Comparison of ENCODE assay signal across 16 cellular contexts in genomic region chr1:30903343-30904034, GRCh38. TPM values are rescaled to one million over a fixed set of nuclear protein-coding genes. Genes with fewer than 3 reads are reported as not detected.
DNase-seq lines count a peak whose midpoint lies in the region; ATAC-seq, FAIRE-seq and TF ChIP-seq lines count a peak whose summit lies in the region.
"Had no signal": no experiment of that assay in that cellular context is flagged by ENCODE, and none has a peak within 500 bp of the region (broad histone marks: within the 10 kb centered on the region; RNA-seq: fewer than 3 reads in every experiment).

No MANE protein-coding gene starts in this region.

- H3K4me3 ChIP-seq in HUES48 (ENCODE audit: low read depth, low read length) (no peak overlapping the region), bronchial epithelial cell (ENCODE audit: low read depth, low read length) (no peak overlapping the region), liver (ENCODE audit: low read depth in 1 of 3, low read length in 3 of 3) (no peak overlapping the region), stomach smooth muscle (ENCODE audit: low read length in 2 of 2) (peak overlapping the region; percentile 15 to 33), HAP-1 (no peak overlapping the region)

- H3K36me3 ChIP-seq in HUES48 (ENCODE audit: control insufficient read depth, insufficient read depth, low read length) (no peaks in the 10 kb centered on the region), bronchial epithelial cell (ENCODE audit: control insufficient read depth, insufficient read depth, low read length) (no peaks in the 10 kb centered on the region), liver (ENCODE audit: control insufficient read depth in 4 of 4, insufficient read depth in 3 of 4, low read depth in 1 of 4, low read length in 3 of 4) (no peaks in the 10 kb centered on the region), stomach smooth muscle (ENCODE audit: control insufficient read depth in 2 of 2, insufficient read depth in 2 of 2, low read length in 2 of 2) (peaks cover 0 to 3% of the 10 kb centered on the region in 2 donors), HAP-1 (replicated peaks) (no peaks in the 10 kb centered on the region)

- H3K4me1 ChIP-seq in HUES48 (ENCODE audit: control insufficient read depth, insufficient read depth, low read length) (peaks cover 32% of the 10 kb centered on the region), liver (ENCODE audit: control insufficient read depth in 4 of 4, insufficient read depth in 4 of 4, low read length in 3 of 4) (peaks cover 0 to 7% (median 1%) of the 10 kb centered on the region in 4 donors), stomach smooth muscle (ENCODE audit: control insufficient read depth, insufficient read depth, low read length) (peaks cover 74% of the 10 kb centered on the region), HAP-1 (no peaks in the 10 kb centered on the region)

- DNase-seq in bronchial epithelial cell (ENCODE audit: low read depth) (no peak), HTR-8/SVneo (ENCODE audit: insufficient read length, low spot score) (no peak), hippocampal formation (lab: John Stamatoyannopoulos, UW) (no peak), HAP-1 (ENCODE audit: low spot score in 2 of 2) (no peak)
- DNase-seq: activated CD4-positive, CD25-positive, alpha-beta regulatory T cell treated with anti-CD3 and anti-CD28 coated beads, Interleukin-2, amount 50 U/mL, for 72 hours; activated CD8-positive, alpha-beta memory T cell treated with anti-CD3 and anti-CD28 coated beads, Interleukin-2, amount 50 U/mL, for 48 hours; activated naive CD8-positive, alpha-beta T cell treated with anti-CD3 and anti-CD28 coated beads for 36 hours; cortex of kidney; MM.1S; stimulated activated CD4-positive, alpha-beta T cell treated with anti-CD3 and anti-CD28 coated beads, Interleukin-4, amount 100 ng/mL, for 1 hour had no signal

- no peak for TF ChIP-seq CTCF in bronchial epithelial cell (IDR thresholded peaks at IDR 0.05; ENCODE audit: insufficient read depth, low read length, severe bottlenecking)
- TF ChIP-seq CTCF in liver (IDR thresholded peaks at IDR 0.05; ENCODE audit: low read depth, low read length, missing input control), result no peak

- peaks cover 14% of the 10 kb centered on the region for H3K27me3 ChIP-seq in HUES48 (ENCODE audit: control insufficient read depth, insufficient read depth, low read length)
- H3K27me3 ChIP-seq in bronchial epithelial cell (ENCODE audit: control insufficient read depth, insufficient read depth, low read length), result no peaks in the 10 kb centered on the region
- no peaks in the 10 kb centered on the region for H3K27me3 ChIP-seq in liver (ENCODE audit: control insufficient read depth in 4 of 4, insufficient read depth in 4 of 4, low read length in 3 of 4)
- no peaks in the 10 kb centered on the region for H3K27me3 ChIP-seq in stomach smooth muscle (ENCODE audit: control insufficient read depth in 1 of 2, insufficient read depth in 2 of 2, low read length in 2 of 2)
- no peaks in the 10 kb centered on the region for H3K27me3 ChIP-seq in HAP-1 (ENCODE audit: low read depth)

- FAIRE-seq in bronchial epithelial cell (lab: Jason Lieb, UNC), result peak; percentile 79
- FAIRE-seq in HTR-8/SVneo (lab: Jason Lieb, UNC), result no peak

- TF ChIP-seq RAD21 in liver (IDR thresholded peaks at IDR 0.05), result no peak

- ATAC-seq in GM19023 (IDR thresholded peaks at IDR 0.05; ENCODE audit: unreplicated experiment), result no peak
- ATAC-seq: stimulated activated effector memory CD8-positive, alpha-beta T cell treated with anti-CD3 and anti-CD28 coated beads, Interleukin-12 subunit alpha, Interleukin-12 subunit beta, amount 100 ng/mL, for 72 hours had no signal

- H3K9me3 ChIP-seq in HUES48 (ENCODE audit: control insufficient read depth, insufficient read depth, low read length), result no peaks in the 10 kb centered on the region
- no peaks in the 10 kb centered on the region for H3K9me3 ChIP-seq in liver (ENCODE audit: control insufficient read depth in 4 of 4, low read length in 3 of 4)
- no peaks in the 10 kb centered on the region for H3K9me3 ChIP-seq in stomach smooth muscle (ENCODE audit: control insufficient read depth in 2 of 2, low read length in 2 of 2)
- no peaks in the 10 kb centered on the region for H3K9me3 ChIP-seq in HAP-1

- in situ Hi-C loops in HAP-1 (cut with MboI; ENCODE audit: low sequenced_read_pairs), result loop anchor here (25.0 kb wide), 1 partner anchor 1666 kb away; the partner anchor contains the start of genes MECR and PTPRU

- 86% methylated on average over 8 of the region's 8 CpGs for WGBS in liver

- H3K27ac ChIP-seq in HUES48 (ENCODE audit: low read depth, low read length) (peak overlapping the region; percentile 22), liver (ENCODE audit: low read depth in 1 of 2, low read length in 2 of 2) (peak overlapping the region; percentile 51 to 61), stomach smooth muscle (ENCODE audit: low read length) (peak overlapping the region; percentile 78)
- H3K27ac ChIP-seq: C4-2B had no signal

- no peak overlapping the region for H3K9ac ChIP-seq in HUES48 (ENCODE audit: low read depth, low read length)
- H3K9ac ChIP-seq in liver (ENCODE audit: low read depth in 1 of 2, low read length in 2 of 2), result no peak overlapping the region
- H3K9ac ChIP-seq in stomach smooth muscle (ENCODE audit: low read length in 2 of 2), result peak overlapping the region; percentile 6 to 29

TF ChIP-seq in liver, 16 proteins besides CTCF, POLR2A, EP300 and RAD21:
- no peak for TF ChIP-seq HNF4A (conservative IDR thresholded peaks at IDR 0.05)
- TF ChIP-seq MAX (IDR thresholded peaks at IDR 0.05), result no peak
- no peak for TF ChIP-seq HNF4G (IDR thresholded peaks at IDR 0.05)
- no peak for TF ChIP-seq YY1 (IDR thresholded peaks at IDR 0.05)
- no peak for TF ChIP-seq GABPA (IDR thresholded peaks at IDR 0.05 in 1 of 2, conservative IDR thresholded peaks at IDR 0.05 in 1 of 2)
- no peak for TF ChIP-seq FOXA1 (IDR thresholded peaks at IDR 0.05)
- no peak for TF ChIP-seq EGR1 (IDR thresholded peaks at IDR 0.05; ENCODE audit: low read depth in 2 of 2)
- TF ChIP-seq, protein P1, sequence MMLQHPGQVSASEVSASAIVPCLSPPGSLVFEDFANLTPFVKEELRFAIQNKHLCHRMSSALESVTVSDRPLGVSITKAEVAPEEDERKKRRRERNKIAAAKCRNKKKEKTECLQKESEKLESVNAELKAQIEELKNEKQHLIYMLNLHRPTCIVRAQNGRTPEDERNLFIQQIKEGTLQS (IDR thresholded peaks at IDR 0.05), result no peak
- TF ChIP-seq, protein P2, sequence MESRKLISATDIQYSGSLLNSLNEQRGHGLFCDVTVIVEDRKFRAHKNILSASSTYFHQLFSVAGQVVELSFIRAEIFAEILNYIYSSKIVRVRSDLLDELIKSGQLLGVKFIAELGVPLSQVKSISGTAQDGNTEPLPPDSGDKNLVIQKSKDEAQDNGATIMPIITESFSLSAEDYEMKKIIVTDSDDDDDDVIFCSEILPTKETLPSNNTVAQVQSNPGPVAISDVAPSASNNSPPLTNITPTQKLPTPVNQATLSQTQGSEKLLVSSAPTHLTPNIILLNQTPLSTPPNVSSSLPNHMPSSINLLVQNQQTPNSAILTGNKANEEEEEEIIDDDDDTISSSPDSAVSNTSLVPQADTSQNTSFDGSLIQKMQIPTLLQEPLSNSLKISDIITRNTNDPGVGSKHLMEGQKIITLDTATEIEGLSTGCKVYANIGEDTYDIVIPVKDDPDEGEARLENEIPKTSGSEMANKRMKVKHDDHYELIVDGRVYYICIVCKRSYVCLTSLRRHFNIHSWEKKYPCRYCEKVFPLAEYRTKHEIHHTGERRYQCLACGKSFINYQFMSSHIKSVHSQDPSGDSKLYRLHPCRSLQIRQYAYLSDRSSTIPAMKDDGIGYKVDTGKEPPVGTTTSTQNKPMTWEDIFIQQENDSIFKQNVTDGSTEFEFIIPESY (IDR thresholded peaks at IDR 0.05), result no peak
- no peak for TF ChIP-seq FOXA2 (IDR thresholded peaks at IDR 0.05)
- TF ChIP-seq NR2F2 (IDR thresholded peaks at IDR 0.05), result no peak
- TF ChIP-seq REST (IDR thresholded peaks at IDR 0.05), result no peak
- no peak for TF ChIP-seq JUND (IDR thresholded peaks at IDR 0.05)
- TF ChIP-seq SP1 (IDR thresholded peaks at IDR 0.05), result no peak
- no peak for TF ChIP-seq RXRA (IDR thresholded peaks at IDR 0.05)
- TF ChIP-seq TAF1 (conservative IDR thresholded peaks at IDR 0.05), result no peak

RNA-seq across cellular contexts. Expression of gene SDC3, which starts 5.1 kb away (rescaled TPM):
- 2.4 and 4.7 TPM in 2 replicates for total RNA-seq in bronchial epithelial cell
- total RNA-seq in liver, result 10 to 100 TPM; 14.0 to 27.5 TPM
- 10 to 100 TPM in 1 of 2 donors, 1 to 10 TPM in 1; 3.3 to 19.2 TPM for polyA plus RNA-seq in liver

Comparison
In these comparisons a context has a peak if more than half of its experiments do, and no peak if none do; other contexts are left out.
1. H3K27ac ChIP-seq: peak in every context shown above with its lines; median percentile 78 in stomach smooth muscle; 56 in liver; 22 in HUES48.
2. H3K4me3 ChIP-seq: peak in stomach smooth muscle (2 of 2); none in HUES48 (single experiment), bronchial epithelial cell (single experiment), liver (0 of 3) and HAP-1 (single experiment).
3. H3K9ac ChIP-seq: peak in stomach smooth muscle (2 of 2); none in HUES48 (single experiment) and liver (0 of 2).